11 cellular contexts compared by ENCODE assay signal in genomic region chr18:27860701-27861107, GRCh38.
DNase-seq lines count a peak whose midpoint lies in the region; ATAC-seq and TF ChIP-seq lines count a peak whose summit lies in the region.
"Had no signal": no experiment of that assay in that cellular context is flagged by ENCODE, and none has a peak within 500 bp of the region (broad histone marks: within the 10 kb centered on the region; RNA-seq: fewer than 3 reads in every experiment).

No MANE protein-coding gene starts in this region.

- H3K4me1 ChIP-seq in smooth muscle cell (ENCODE audit: low read depth): no peaks in the 10 kb centered on the region
- H3K4me1 ChIP-seq: lower lobe of right lung, transverse colon had no signal

- no peaks in the 10 kb centered on the region for H3K79me2 ChIP-seq in smooth muscle cell (ENCODE audit: low read depth)

- TF ChIP-seq CTCF in epithelial cell of esophagus (IDR thresholded peaks at IDR 0.05; ENCODE audit: insufficient read depth, low read depth, low read length, missing control alignments) (no peak), smooth muscle cell (IDR thresholded peaks at IDR 0.05; ENCODE audit: borderline replicate concordance, insufficient read depth, poor library complexity, severe bottlenecking) (no peak)

- H3K4me2 ChIP-seq in smooth muscle cell: peak overlapping the region; percentile 37

- WGBS in smooth muscle cell (ENCODE audit: low lambda C conversion rate): 23% methylated on average over 4 of the region's 4 CpGs

- no peak for ATAC-seq in HG03159 (IDR thresholded peaks at IDR 0.05; ENCODE audit: unreplicated experiment)
- ATAC-seq: T-cell had no signal

- no peak overlapping the region for H2AFZ ChIP-seq in smooth muscle cell (ENCODE audit: low read depth)

- H3K27ac ChIP-seq in smooth muscle cell (ENCODE audit: low read depth): peak overlapping the region; percentile 39
- H3K27ac ChIP-seq: lower lobe of right lung, transverse colon had no signal

- no peaks in the 10 kb centered on the region for H3K9me3 ChIP-seq in smooth muscle cell (replicated peaks; ENCODE audit: low read depth)
- H3K9me3 ChIP-seq: lower lobe of right lung, transverse colon had no signal

- H3K4me3 ChIP-seq in epithelial cell of esophagus (ENCODE audit: low read length) (no peak overlapping the region), smooth muscle cell (no peak overlapping the region)
- H3K4me3 ChIP-seq: lower lobe of right lung, transverse colon had no signal

- H3K9ac ChIP-seq in smooth muscle cell (ENCODE audit: low read depth): no peak overlapping the region

- DNase-seq in NCI-H345 (lab: John Stamatoyannopoulos, UW): peak; percentile 27
- no peak for DNase-seq in NCI-H345 treated with DMSO at 0.1 percent for 48 hours (lab: John Stamatoyannopoulos, UW; ENCODE audit: unreplicated experiment)
- peak; percentile 19 for DNase-seq in NCI-H226
- DNase-seq in epithelial cell of esophagus (ENCODE audit: low read depth): peak; percentile 36
- DNase-seq in smooth muscle cell (lab: John Stamatoyannopoulos, UW; ENCODE audit: unreplicated experiment): no peak
- DNase-seq in ureter (ENCODE audit: low spot score): no peak
- no peak for DNase-seq in activated effector memory CD4-positive, alpha-beta T cell treated with Interleukin-2 at 50 U/mL for 16 hours
- DNase-seq: lower lobe of right lung, T-cell, transverse colon had no signal

- no peaks in the 10 kb centered on the region for H3K27me3 ChIP-seq in smooth muscle cell (ENCODE audit: low read depth)
- H3K27me3 ChIP-seq: transverse colon had no signal

- peaks cover 4% of the 10 kb centered on the region for H3F3A ChIP-seq in smooth muscle cell (ENCODE audit: low read depth)

- H3K36me3 ChIP-seq in smooth muscle cell (ENCODE audit: low read depth): no peaks in the 10 kb centered on the region
- H3K36me3 ChIP-seq: lower lobe of right lung, transverse colon had no signal

- no peaks in the 10 kb centered on the region for H4K20me1 ChIP-seq in smooth muscle cell (ENCODE audit: low read depth)

Comparison
In these comparisons a context has a peak if more than half of its experiments do, and no peak if none do; other contexts are left out.
1. DNase-seq: peak in NCI-H345 (single experiment), NCI-H226 (single experiment) and epithelial cell of esophagus (single experiment); none in NCI-H345 treated with DMSO at 0.1 percent for 48 hours (single experiment), smooth muscle cell (single experiment), ureter (single experiment) and activated effector memory CD4-positive, alpha-beta T cell treated with Interleukin-2 at 50 U/mL for 16 hours (single experiment).